ENCODE assay signal across 10 cellular contexts in the genomic region with DNA sequence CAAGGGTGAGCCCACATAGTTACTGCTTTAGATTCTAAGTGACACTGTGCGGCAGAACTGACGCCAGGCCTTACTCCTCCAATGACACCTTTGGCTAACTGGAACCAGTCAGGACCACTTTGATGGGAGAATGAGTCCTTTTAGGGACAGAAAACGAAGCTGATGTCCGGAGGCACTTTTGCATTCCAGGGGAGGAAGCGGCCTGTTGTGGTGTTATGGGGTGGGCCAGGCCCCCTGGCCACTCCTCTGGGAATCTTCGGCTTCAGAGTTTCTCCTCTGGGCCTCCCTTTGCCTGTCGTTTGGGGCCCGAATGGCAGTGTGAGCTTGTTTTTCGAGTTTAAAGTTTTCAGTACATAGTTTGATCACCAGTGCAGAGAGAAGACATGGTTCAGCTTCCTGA.
A peak's percentile ranks its signal among the peaks of the same experiment; 100 is the strongest.
DNase-seq lines count a peak whose midpoint lies in the region; ATAC-seq and TF ChIP-seq lines count a peak whose summit lies in the region.
"Had no signal": no experiment of that assay in that cellular context is flagged by ENCODE, and none has a peak within 500 bp of the region (broad histone marks: within the 10 kb centered on the region; RNA-seq: fewer than 3 reads in every experiment).

No MANE protein-coding gene starts in this region.

- H3K36me3 Mint-ChIP-seq in chondrocyte (ENCODE audit: low read depth), result peaks cover 3% of the 10 kb centered on the region
- H3K36me3 Mint-ChIP-seq in natural killer cell treated with Interleukin-12 subunit alpha and Interleukin-12 subunit beta and Interleukin-15 and Interleukin-18, amount 100 ng/mL, for 72 hours, result peaks cover 7% of the 10 kb centered on the region

- H3K4me3 ChIP-seq in right atrium auricular region, result no peak overlapping the region
- no peak overlapping the region for H3K4me3 ChIP-seq in body of pancreas
- no peak overlapping the region for H3K4me3 ChIP-seq in MG63

- H3K4me1 ChIP-seq in right atrium auricular region (peaks cover 3 to 73% of the 10 kb centered on the region in 2 donors), body of pancreas (peaks cover 26% of the 10 kb centered on the region)

- H3K27ac Mint-ChIP-seq in chondrocyte (ENCODE audit: unreplicated experiment), result peak overlapping the region; percentile 95
- peak overlapping the region; percentile 95 to 97 for H3K27ac Mint-ChIP-seq in natural killer cell treated with Interleukin-12 subunit alpha and Interleukin-12 subunit beta and Interleukin-15 and Interleukin-18, amount 100 ng/mL, for 72 hours

- no peak for TF ChIP-seq CTCF in right atrium auricular region (IDR thresholded peaks at IDR 0.05)
- TF ChIP-seq CTCF in chondrocyte (IDR thresholded peaks at IDR 0.05), result no peak
- no peak for TF ChIP-seq CTCF in body of pancreas (IDR thresholded peaks at IDR 0.05)

- peaks cover 15% of the 10 kb centered on the region for H3K36me3 ChIP-seq in right atrium auricular region
- H3K36me3 ChIP-seq in body of pancreas (replicated peaks in 1 of 2; ENCODE audit: insufficient read depth in 1 of 2, low read depth in 2 of 2), result no peaks in the 10 kb centered on the region
- H3K36me3 ChIP-seq in MG63, result no peaks in the 10 kb centered on the region

- 89 to 97% methylated on average over 9 of the region's 9 CpGs for WGBS in body of pancreas, 2 donors

- no peaks in the 10 kb centered on the region for H3K27me3 ChIP-seq in right atrium auricular region
- no peaks in the 10 kb centered on the region for H3K27me3 ChIP-seq in body of pancreas
- H3K27me3 ChIP-seq in MG63, result no peaks in the 10 kb centered on the region

- H3K27me3 Mint-ChIP-seq in chondrocyte (ENCODE audit: low read depth), result no peaks in the 10 kb centered on the region
- no peaks in the 10 kb centered on the region for H3K27me3 Mint-ChIP-seq in natural killer cell treated with Interleukin-12 subunit alpha and Interleukin-12 subunit beta and Interleukin-15 and Interleukin-18, amount 100 ng/mL, for 72 hours

- H3K9me3 ChIP-seq in right atrium auricular region (no peaks in the 10 kb centered on the region), body of pancreas (no peaks in the 10 kb centered on the region), MG63 (peaks cover 8% of the 10 kb centered on the region)

- intact Hi-C loops in Right ventricle myocardium superior (cut with DNase I), result no loop called here
- intact Hi-C loops in body of pancreas (cut with DNase I), result no loop called here

- no peak overlapping the region for H3K4me3 Mint-ChIP-seq in chondrocyte (ENCODE audit: unreplicated experiment)
- H3K4me3 Mint-ChIP-seq in natural killer cell treated with Interleukin-12 subunit alpha and Interleukin-12 subunit beta and Interleukin-15 and Interleukin-18, amount 100 ng/mL, for 72 hours, result peak overlapping the region; percentile 79

- no peak for TF ChIP-seq POLR2A in body of pancreas (IDR thresholded peaks at IDR 0.05)

- ATAC-seq in Right ventricle myocardium superior (ENCODE audit: poor library complexity) (no peak), body of pancreas (no peak), HG02759 (IDR thresholded peaks at IDR 0.05; ENCODE audit: unreplicated experiment) (no peak)
- ATAC-seq in natural killer cell treated with Interleukin-12 subunit alpha and Interleukin-12 subunit beta and Interleukin-15 and Interleukin-18, amount 100 ng/mL, for 72 hours, result no peak

- DNase-seq in right atrium auricular region (ENCODE audit: low spot score) (no peak), Right ventricle myocardium superior (no peak), chondrocyte (ENCODE audit: low spot score) (no peak), body of pancreas (no peak), MG63 (no peak), SKM-1 treated with dmso at 0.1 percent for 144 hours (lab: John Stamatoyannopoulos, UW; ENCODE audit: unreplicated experiment) (no peak)
- no peak for DNase-seq in natural killer cell treated with Interleukin-12 subunit alpha and Interleukin-12 subunit beta and Interleukin-15 and Interleukin-18, amount 100 ng/mL, for 72 hours (ENCODE audit: low spot score)
- DNase-seq: NCI-H1417 treated with DMSO at 0.1 percent for 48 hours, SW 1271 had no signal

- H3K4me1 Mint-ChIP-seq in chondrocyte (ENCODE audit: low read depth), result peaks cover 79% of the 10 kb centered on the region
- H3K4me1 Mint-ChIP-seq in natural killer cell treated with Interleukin-12 subunit alpha and Interleukin-12 subunit beta and Interleukin-15 and Interleukin-18, amount 100 ng/mL, for 72 hours (ENCODE audit: low read depth in 2 of 2), result peaks cover 90 to 96% of the 10 kb centered on the region in 2 donors

- H3K27ac ChIP-seq in right atrium auricular region, result peak overlapping the region; percentile 71 to 75
- H3K27ac ChIP-seq in body of pancreas, result peak overlapping the region in 2 of 4 donors; percentile 60 to 71

- no peaks in the 10 kb centered on the region for H3K9me3 Mint-ChIP-seq in chondrocyte (ENCODE audit: low read depth)
- no peaks in the 10 kb centered on the region for H3K9me3 Mint-ChIP-seq in natural killer cell treated with Interleukin-12 subunit alpha and Interleukin-12 subunit beta and Interleukin-15 and Interleukin-18, amount 100 ng/mL, for 72 hours
